27 cellular contexts compared by ENCODE assay signal in genomic region chr14:72717220-72717619, GRCh38.
DNase-seq lines count a peak whose midpoint lies in the region; ATAC-seq, FAIRE-seq and TF ChIP-seq lines count a peak whose summit lies in the region.
"Had no signal": no experiment of that assay in that cellular context is flagged by ENCODE, and none has a peak within 500 bp of the region (broad histone marks: within the 10 kb centered on the region; RNA-seq: fewer than 3 reads in every experiment).

No MANE protein-coding gene starts in this region.

- no peaks in the 10 kb centered on the region for H3K9me3 Mint-ChIP-seq in activated CD4-positive, alpha-beta T cell treated with anti-CD3 and anti-CD28 coated beads for 36 hours (ENCODE audit: low read depth)
- H3K9me3 Mint-ChIP-seq: activated CD4-positive, alpha-beta T cell treated with anti-CD3 and anti-CD28 coated beads, Interleukin-2, amount 10 ng/mL, durations not matched to agents 7 days and 5 days; CD8-positive, alpha-beta memory T cell; endodermal cell; neural progenitor cell; T-helper 2 cell treated with Interferon-gamma antibody and Interleukin-4, amounts not matched to agents 5 μg/mL and 100 μg/mL, for 36 hours had no signal

- H3K9ac ChIP-seq in Loucy (ENCODE audit: low read depth, low read length, poor library complexity, severe bottlenecking): no peak overlapping the region
- H3K9ac ChIP-seq: neural progenitor cell, SK-N-SH had no signal

- H3K9me3 ChIP-seq in Loucy (ENCODE audit: insufficient read depth, low read depth, low read length): no peaks in the 10 kb centered on the region
- H3K9me3 ChIP-seq in psoas muscle: no peaks in the 10 kb centered on the region
- H3K9me3 ChIP-seq: esophagus squamous epithelium, SK-N-SH, stomach, tibial nerve had no signal

- H2AFZ ChIP-seq in Loucy (ENCODE audit: low read length): no peak overlapping the region
- H2AFZ ChIP-seq: neural progenitor cell had no signal

- 97 to 98% (median 97%) methylated on average over 2 of the region's 2 CpGs for WGBS in psoas muscle, 3 donors

- no peaks in the 10 kb centered on the region for H3K9me2 ChIP-seq in Loucy (replicated peaks; ENCODE audit: low read depth, low read length)
- H3K9me2 ChIP-seq: SK-N-SH had no signal

- H4K20me1 ChIP-seq in Loucy (ENCODE audit: insufficient read depth, low read length, poor library complexity, severe bottlenecking): peaks cover 4% of the 10 kb centered on the region

- intact Hi-C loops in activated CD4-positive, alpha-beta T cell treated with anti-CD3 and anti-CD28 coated beads for 36 hours (cut with DNase I, micrococcal nuclease): no loop called here
- intact Hi-C loops in psoas muscle (cut with DNase I): no loop called here

- TF ChIP-seq CTCF in Loucy (conservative IDR thresholded peaks at IDR 0.05; ENCODE audit: low read length): no peak
- no peak for TF ChIP-seq CTCF in psoas muscle (IDR thresholded peaks at IDR 0.05)

- no peaks in the 10 kb centered on the region for H3K27me3 Mint-ChIP-seq in activated CD4-positive, alpha-beta T cell treated with anti-CD3 and anti-CD28 coated beads for 36 hours

- 0 out of 2 replicates have a peak, but pooled peaks cover 5% of the 10 kb centered on the region for H3F3A ChIP-seq in Loucy (ENCODE audit: low read depth)

- H3K4me2 ChIP-seq in Loucy (ENCODE audit: low read depth, low read length, poor library complexity, severe bottlenecking): peak overlapping the region; percentile 53
- H3K4me2 ChIP-seq: neural progenitor cell, SK-N-SH had no signal

- H3K27ac ChIP-seq in psoas muscle: peak overlapping the region; percentile 90
- H3K27ac ChIP-seq: esophagus squamous epithelium, neural progenitor cell, stomach, tibial nerve had no signal

- FAIRE-seq in GM18507 (lab: Jason Lieb, UNC): peak; percentile 90
- FAIRE-seq: frontal cortex, islet of Langerhans had no signal

- H3K36me3 Mint-ChIP-seq in activated CD4-positive, alpha-beta T cell treated with anti-CD3 and anti-CD28 coated beads for 36 hours (ENCODE audit: low read depth): no peaks in the 10 kb centered on the region
- H3K36me3 Mint-ChIP-seq: CD8-positive, alpha-beta memory T cell; neural progenitor cell had no signal

- H3K4me3 ChIP-seq in Loucy (ENCODE audit: low read length, poor library complexity, severe bottlenecking): no peak overlapping the region
- no peak overlapping the region for H3K4me3 ChIP-seq in psoas muscle
- H3K4me3 ChIP-seq: esophagus squamous epithelium, neural progenitor cell, stomach, tibial nerve had no signal

- no peak overlapping the region for H3K27ac Mint-ChIP-seq in activated CD4-positive, alpha-beta T cell treated with anti-CD3 and anti-CD28 coated beads for 36 hours
- H3K27ac Mint-ChIP-seq: activated CD4-positive, alpha-beta T cell treated with anti-CD3 and anti-CD28 coated beads, Interleukin-2, amount 10 ng/mL, durations not matched to agents 7 days and 5 days; endodermal cell; neural progenitor cell; T-helper 2 cell treated with Interferon-gamma antibody and Interleukin-4, amounts not matched to agents 5 μg/mL and 100 μg/mL, for 36 hours had no signal

- no peaks in the 10 kb centered on the region for H3K27me3 ChIP-seq in Loucy (ENCODE audit: insufficient read depth, low read length, poor library complexity, severe bottlenecking)
- H3K27me3 ChIP-seq in psoas muscle (ENCODE audit: insufficient read depth in 3 of 3, low read length in 2 of 3): no peaks in the 10 kb centered on the region
- H3K27me3 ChIP-seq: esophagus squamous epithelium, neural progenitor cell, stomach, tibial nerve had no signal

- CTCF ChIA-PET in activated CD4-positive, alpha-beta T cell treated with anti-CD3 and anti-CD28 coated beads for 36 hours (lab: Charles Lee): interaction anchor here (0.6 kb wide), 1 partner anchor 537 kb away, joined by 3 read pairs; no protein-coding TSS in a partner anchor

- H3K36me3 ChIP-seq in Loucy (ENCODE audit: insufficient read depth, low read length) (peaks cover 88% of the 10 kb centered on the region; the same call in 1 of the 2 replicates), psoas muscle (ENCODE audit: insufficient read depth in 1 of 2, low read depth in 1 of 2) (no peaks in the 10 kb centered on the region)
- H3K36me3 ChIP-seq: esophagus squamous epithelium, neural progenitor cell, stomach, tibial nerve had no signal

- DNase-seq in activated CD4-positive, alpha-beta T cell treated with anti-CD3 and anti-CD28 coated beads for 36 hours: no peak
- no peak for DNase-seq in activated CD4-positive, alpha-beta T cell treated with anti-CD3 and anti-CD28 coated beads for 1 hour
- DNase-seq in GM18507 (ENCODE audit: extremely low spot score, insufficient read length, low read depth) (no peak), psoas muscle (no peak), midbrain (lab: John Stamatoyannopoulos, UW) (no peak)
- DNase-seq in activated CD8-positive, alpha-beta memory T cell treated with anti-CD3 and anti-CD28 coated beads for 24 hours: no peak
- DNase-seq: 8988T; activated CD4-positive, alpha-beta T cell treated with anti-CD3 and anti-CD28 coated beads, Interleukin-2, amount 10 ng/mL, durations not matched to agents 7 days and 5 days; activated CD8-positive, alpha-beta memory T cell treated with anti-CD3 and anti-CD28 coated beads, Interleukin-2, amount 50 U/mL, for 4 hours; cortex of kidney; endodermal cell; esophagus squamous epithelium; KBM-7; NCI-H1417 treated with DMSO at 0.1 percent for 48 hours; NCI-H2081 treated with DMSO at 0.1 percent for 48 hours; NCI-H774; SK-N-SH; stomach had no signal

- H3K4me3 Mint-ChIP-seq in activated CD4-positive, alpha-beta T cell treated with anti-CD3 and anti-CD28 coated beads for 36 hours: no peak overlapping the region
- H3K4me3 Mint-ChIP-seq: activated CD4-positive, alpha-beta T cell treated with anti-CD3 and anti-CD28 coated beads, Interleukin-2, amount 10 ng/mL, durations not matched to agents 7 days and 5 days; endodermal cell; neural progenitor cell; T-helper 2 cell treated with Interferon-gamma antibody and Interleukin-4, amounts not matched to agents 5 μg/mL and 100 μg/mL, for 36 hours had no signal

- POLR2A ChIA-PET in activated CD4-positive, alpha-beta T cell treated with anti-CD3 and anti-CD28 coated beads for 36 hours (lab: Charles Lee): no interaction called here

- peaks cover 28% of the 10 kb centered on the region for H3K4me1 Mint-ChIP-seq in activated CD4-positive, alpha-beta T cell treated with anti-CD3 and anti-CD28 coated beads for 36 hours
- H3K4me1 Mint-ChIP-seq: endodermal cell had no signal

- ATAC-seq in activated CD4-positive, alpha-beta T cell treated with anti-CD3 and anti-CD28 coated beads for 36 hours: peak; percentile 55
- ATAC-seq in psoas muscle (no peak), GM21360 (IDR thresholded peaks at IDR 0.05; ENCODE audit: unreplicated experiment) (no peak)
- ATAC-seq: sciatic nerve had no signal

- H3K4me1 ChIP-seq in Loucy (ENCODE audit: insufficient read depth, low read length, poor library complexity, severe bottlenecking) (peaks cover 27% of the 10 kb centered on the region), psoas muscle (peaks cover 37% of the 10 kb centered on the region)

- H3K79me2 ChIP-seq in Loucy (ENCODE audit: insufficient read depth, low read length): peaks cover 8% of the 10 kb centered on the region; the same call in 1 of the 2 replicates
